In the genomic region with DNA sequence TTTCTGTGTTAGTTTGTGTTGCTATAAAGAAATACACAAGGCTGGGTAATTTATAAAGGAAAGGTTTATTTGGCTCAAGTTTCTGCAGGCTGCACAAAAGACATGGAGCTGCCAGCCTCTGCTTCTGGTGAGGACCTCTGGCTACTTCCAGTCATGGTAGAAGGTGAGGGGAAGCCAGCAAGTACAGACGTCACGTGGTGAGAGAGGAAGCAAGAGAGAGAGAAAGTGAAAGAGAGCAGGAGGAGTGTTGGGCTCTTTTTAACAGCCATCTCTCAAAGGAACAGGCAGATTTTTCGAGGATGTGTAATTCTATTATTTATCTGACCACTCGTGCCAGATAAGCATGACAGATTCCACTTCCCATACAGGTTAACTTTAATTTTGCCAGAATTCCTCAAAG, we compare ENCODE assay signal across 10 cellular contexts.
A peak's percentile ranks its signal among the peaks of the same experiment; 100 is the strongest.
DNase-seq lines count a peak whose midpoint lies in the region; ATAC-seq and TF ChIP-seq lines count a peak whose summit lies in the region.
"Had no signal": no experiment of that assay in that cellular context is flagged by ENCODE, and none has a peak within 500 bp of the region (broad histone marks: within the 10 kb centered on the region; RNA-seq: fewer than 3 reads in every experiment).

No MANE protein-coding gene starts in this region.

- WGBS in trophoblast cell (ENCODE audit: extremely low coverage, insufficient coverage, insufficient read length): no CpG with 5 or more reads among the region's 4 CpGs
- 68 to 90% methylated on average over 3 to 4 of the region's 4 CpGs for WGBS in endodermal cell (ENCODE audit: insufficient coverage in 1 of 2, insufficient read length in 1 of 2), 2 experiments

- no peaks in the 10 kb centered on the region for H3K79me2 ChIP-seq in trophoblast cell (ENCODE audit: control insufficient read depth, insufficient read depth, low read length, poor library complexity)

- H4K12ac ChIP-seq in trophoblast cell (ENCODE audit: low read depth, low read length): no peak overlapping the region

- H2BK12ac ChIP-seq in trophoblast cell (ENCODE audit: low read length): no peak overlapping the region

- H3K9me3 Mint-ChIP-seq in endodermal cell: no peaks in the 10 kb centered on the region
- H3K9me3 Mint-ChIP-seq: neural crest cell had no signal

- H3K79me1 ChIP-seq in trophoblast cell (ENCODE audit: low read length): no peaks in the 10 kb centered on the region

- no peaks in the 10 kb centered on the region for H3K27me3 ChIP-seq in trophoblast cell (ENCODE audit: insufficient read depth, low read length)
- H3K27me3 ChIP-seq in endodermal cell (ENCODE audit: control insufficient read depth, insufficient read depth, low read length, poor library complexity, severe bottlenecking): no peaks in the 10 kb centered on the region

- no peaks in the 10 kb centered on the region for H3K27me3 Mint-ChIP-seq in endodermal cell (ENCODE audit: insufficient read depth)

- no peak overlapping the region for H4K8ac ChIP-seq in trophoblast cell (ENCODE audit: low read depth, low read length)

- no peaks in the 10 kb centered on the region for H3K9me3 ChIP-seq in trophoblast cell (ENCODE audit: insufficient read depth, low read depth, low read length)
- H3K9me3 ChIP-seq in endodermal cell (ENCODE audit: control insufficient read depth, low read length): no peaks in the 10 kb centered on the region

- H3K4me2 ChIP-seq in trophoblast cell (ENCODE audit: low read length): no peak overlapping the region

- no peak overlapping the region for H3K14ac ChIP-seq in trophoblast cell (ENCODE audit: low read length)

- H3K4me1 ChIP-seq in trophoblast cell (ENCODE audit: control insufficient read depth in 1 of 2, insufficient read depth in 2 of 2, low read length in 2 of 2) (no peaks in the 10 kb centered on the region), endodermal cell (ENCODE audit: control insufficient read depth, insufficient read depth, low read length) (no peaks in the 10 kb centered on the region)

- H2AK5ac ChIP-seq in trophoblast cell (ENCODE audit: low read length): no peak overlapping the region

- H3K23ac ChIP-seq in trophoblast cell (ENCODE audit: low read length): no peak overlapping the region

- H2BK5ac ChIP-seq in trophoblast cell (ENCODE audit: low read depth, low read length, poor library complexity): no peak overlapping the region

- H3K36me3 ChIP-seq in trophoblast cell (ENCODE audit: control insufficient read depth in 1 of 2, insufficient read depth in 2 of 2, low read length in 2 of 2) (no peaks in the 10 kb centered on the region), endodermal cell (ENCODE audit: control insufficient read depth, insufficient read depth, low read length) (no peaks in the 10 kb centered on the region)

- no peak overlapping the region for H4K91ac ChIP-seq in trophoblast cell (ENCODE audit: low read depth, low read length)

- H3K36me3 Mint-ChIP-seq in endodermal cell (ENCODE audit: low read depth): no peaks in the 10 kb centered on the region
- H3K36me3 Mint-ChIP-seq: stimulated activated effector memory CD8-positive, alpha-beta T cell treated with anti-CD3 and anti-CD28 coated beads, Interleukin-12 subunit alpha, Interleukin-12 subunit beta, amount 100 ng/mL, for 72 hours had no signal

- H2AFZ ChIP-seq in trophoblast cell (ENCODE audit: insufficient read depth, low read length, poor library complexity): no peak overlapping the region

- no peak overlapping the region for H3K4me3 Mint-ChIP-seq in endodermal cell
- H3K4me3 Mint-ChIP-seq: neural crest cell; stimulated activated effector memory CD8-positive, alpha-beta T cell treated with anti-CD3 and anti-CD28 coated beads, Interleukin-12 subunit alpha, Interleukin-12 subunit beta, amount 100 ng/mL, for 72 hours had no signal

- TF ChIP-seq CTCF in GM12865 (IDR thresholded peaks at IDR 0.05; ENCODE audit: insufficient read depth, low read depth, low read length, missing control alignments) (no peak), choroid plexus epithelial cell (conservative IDR thresholded peaks at IDR 0.05; ENCODE audit: low read depth, low read length) (no peak), endodermal cell (conservative IDR thresholded peaks at IDR 0.05) (no peak)

- no peaks in the 10 kb centered on the region for H3K4me1 Mint-ChIP-seq in endodermal cell
- H3K4me1 Mint-ChIP-seq: neural crest cell; stimulated activated effector memory CD8-positive, alpha-beta T cell treated with anti-CD3 and anti-CD28 coated beads, Interleukin-12 subunit alpha, Interleukin-12 subunit beta, amount 100 ng/mL, for 72 hours had no signal

- ATAC-seq in GM21576 (IDR thresholded peaks at IDR 0.05; ENCODE audit: unreplicated experiment): peak; percentile 67
- ATAC-seq: stimulated activated effector memory CD8-positive, alpha-beta T cell treated with anti-CD3 and anti-CD28 coated beads, Interleukin-12 subunit alpha, Interleukin-12 subunit beta, amount 100 ng/mL, for 72 hours had no signal

- H2BK120ac ChIP-seq in trophoblast cell (ENCODE audit: insufficient read depth, low read length, poor library complexity): no peak overlapping the region

- no peak overlapping the region for H3K18ac ChIP-seq in trophoblast cell (ENCODE audit: low read length)

- H3K27ac ChIP-seq in trophoblast cell (ENCODE audit: low read depth, low read length): no peak overlapping the region
- no peak overlapping the region for H3K27ac ChIP-seq in endodermal cell (ENCODE audit: low read depth, low read length)

- no peak overlapping the region for H3K4ac ChIP-seq in trophoblast cell (ENCODE audit: low read depth, low read length)

- H3K9ac ChIP-seq in trophoblast cell (ENCODE audit: low read length) (no peak overlapping the region), endodermal cell (ENCODE audit: extremely low read depth, low read length, poor library complexity, severe bottlenecking) (no peak overlapping the region)

- H3K4me3 ChIP-seq in GM12865 (ENCODE audit: low read depth, low read length) (no peak overlapping the region), choroid plexus epithelial cell (ENCODE audit: low read depth, low read length) (no peak overlapping the region), trophoblast cell (ENCODE audit: low read depth, low read length) (no peak overlapping the region), endodermal cell (ENCODE audit: low read length) (no peak overlapping the region)
- no peak overlapping the region for H3K4me3 ChIP-seq in Jurkat, Clone E6-1 (ENCODE audit: low read length)

- no peak overlapping the region for H3K27ac Mint-ChIP-seq in endodermal cell
- H3K27ac Mint-ChIP-seq: stimulated activated effector memory CD8-positive, alpha-beta T cell treated with anti-CD3 and anti-CD28 coated beads, Interleukin-12 subunit alpha, Interleukin-12 subunit beta, amount 100 ng/mL, for 72 hours had no signal

- DNase-seq in GM12865 (ENCODE audit: low read depth) (peak; percentile 31), choroid plexus epithelial cell (ENCODE audit: low read depth) (peak; percentile 3), trophoblast cell (no peak), cerebellar cortex (ENCODE audit: low spot score) (no peak), endodermal cell (no peak), SKM-1 treated with dmso at 0.1 percent for 144 hours (lab: John Stamatoyannopoulos, UW; ENCODE audit: unreplicated experiment) (no peak)
- peak; percentile 15 for DNase-seq in Jurkat, Clone E6-1 (ENCODE audit: low read depth, low spot score)

Comparison
In these comparisons a context has a peak if more than half of its experiments do, and no peak if none do; other contexts are left out.
1. DNase-seq: peak in GM12865 (single experiment), Jurkat, Clone E6-1 (single experiment) and choroid plexus epithelial cell (single experiment); none in trophoblast cell (0 of 2), cerebellar cortex (single experiment), endodermal cell (single experiment) and SKM-1 treated with dmso at 0.1 percent for 144 hours (single experiment).